Comparison of ENCODE assay signal across 1 cellular context in genomic region chr5:65651144-65651543, GRCh38.
TF ChIP-seq lines count a peak whose summit lies in the region.

No MANE protein-coding gene starts in this region.

TF ChIP-seq in HepG2, 621 proteins besides CTCF, POLR2A, EP300 and RAD21 (continued from another document and continues in another):
- TF ChIP-seq, protein P1, sequence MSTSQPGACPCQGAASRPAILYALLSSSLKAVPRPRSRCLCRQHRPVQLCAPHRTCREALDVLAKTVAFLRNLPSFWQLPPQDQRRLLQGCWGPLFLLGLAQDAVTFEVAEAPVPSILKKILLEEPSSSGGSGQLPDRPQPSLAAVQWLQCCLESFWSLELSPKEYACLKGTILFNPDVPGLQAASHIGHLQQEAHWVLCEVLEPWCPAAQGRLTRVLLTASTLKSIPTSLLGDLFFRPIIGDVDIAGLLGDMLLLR (CRISPR knock-in tag; IDR thresholded peaks at IDR 0.05), result no peak
- TF ChIP-seq TIGD3 (CRISPR knock-in tag; IDR thresholded peaks at IDR 0.05; ENCODE audit: borderline replicate concordance) (no peak), ZNF546 (CRISPR knock-in tag; conservative IDR thresholded peaks at IDR 0.05) (no peak), SMAD9 (CRISPR knock-in tag; IDR thresholded peaks at IDR 0.05) (no peak), ARID3A (IDR thresholded peaks at IDR 0.05; ENCODE audit: low read depth, low read length) (no peak), CEBPZ (IDR thresholded peaks at IDR 0.05; ENCODE audit: low read length) (no peak), ZNF501 (CRISPR knock-in tag; IDR thresholded peaks at IDR 0.05) (no peak), TMF1 (CRISPR knock-in tag; IDR thresholded peaks at IDR 0.05; ENCODE audit: low read depth) (no peak), DMAP1 (CRISPR knock-in tag; IDR thresholded peaks at IDR 0.05) (no peak), TP53 (CRISPR knock-in tag; conservative IDR thresholded peaks at IDR 0.05) (no peak), AHR (CRISPR knock-in tag; IDR thresholded peaks at IDR 0.05) (no peak), NR2F6 (IDR thresholded peaks at IDR 0.05) (peak; percentile 51; the same call in 1 of the 2 replicates), NR2F6 (CRISPR knock-in tag; IDR thresholded peaks at IDR 0.05) (peak; percentile 84), KDM4B (CRISPR knock-in tag; IDR thresholded peaks at IDR 0.05) (no peak), TGIF2 (CRISPR knock-in tag; IDR thresholded peaks at IDR 0.05) (no peak), E2F2 (CRISPR knock-in tag; IDR thresholded peaks at IDR 0.05; ENCODE audit: borderline replicate concordance) (no peak), ZNF496 (CRISPR knock-in tag; IDR thresholded peaks at IDR 0.05; ENCODE audit: insufficient replicate concordance) (no peak), ZXDC (CRISPR knock-in tag; IDR thresholded peaks at IDR 0.05) (no peak), ZNF878 (CRISPR knock-in tag; IDR thresholded peaks at IDR 0.05) (peak; percentile 60; the same call in 1 of the 2 replicates), ZC3H4 (CRISPR knock-in tag; IDR thresholded peaks at IDR 0.05; ENCODE audit: borderline replicate concordance) (no peak), CENPT (CRISPR knock-in tag; IDR thresholded peaks at IDR 0.05; ENCODE audit: low read depth) (no peak), ZNF367 (CRISPR knock-in tag; IDR thresholded peaks at IDR 0.05; ENCODE audit: borderline replicate concordance) (no peak), HMG20B (CRISPR knock-in tag; conservative IDR thresholded peaks at IDR 0.05) (no peak), NFKB2 (CRISPR knock-in tag; IDR thresholded peaks at IDR 0.05; ENCODE audit: borderline replicate concordance) (no peak), ZNF562 (CRISPR knock-in tag; IDR thresholded peaks at IDR 0.05; ENCODE audit: borderline replicate concordance) (no peak), FOXA1 (IDR thresholded peaks at IDR 0.05) (peak; percentile 77), FOXA1 (CRISPR knock-in tag; IDR thresholded peaks at IDR 0.05) (peak; percentile 72), TBP (CRISPR knock-in tag; IDR thresholded peaks at IDR 0.05) (no peak), RFX3 (CRISPR knock-in tag; IDR thresholded peaks at IDR 0.05) (no peak), MED8 (CRISPR knock-in tag; IDR thresholded peaks at IDR 0.05; ENCODE audit: insufficient replicate concordance) (no peak), HES4 (CRISPR knock-in tag; IDR thresholded peaks at IDR 0.05; ENCODE audit: borderline replicate concordance) (no peak), ISX (CRISPR knock-in tag; conservative IDR thresholded peaks at IDR 0.05) (no peak), ZNF232 (CRISPR knock-in tag; IDR thresholded peaks at IDR 0.05; ENCODE audit: borderline replicate concordance) (no peak), FIP1L1 (IDR thresholded peaks at IDR 0.05; ENCODE audit: borderline replicate concordance, insufficient read depth, low read depth, low read length) (no peak), HBP1 (CRISPR knock-in tag; IDR thresholded peaks at IDR 0.05; ENCODE audit: low read depth) (no peak), ZNF777 (CRISPR knock-in tag; IDR thresholded peaks at IDR 0.05) (no peak), ELF3 (CRISPR knock-in tag; IDR thresholded peaks at IDR 0.05) (peak; percentile 54; the same call in 1 of the 2 replicates)
- TF ChIP-seq, protein P2, sequence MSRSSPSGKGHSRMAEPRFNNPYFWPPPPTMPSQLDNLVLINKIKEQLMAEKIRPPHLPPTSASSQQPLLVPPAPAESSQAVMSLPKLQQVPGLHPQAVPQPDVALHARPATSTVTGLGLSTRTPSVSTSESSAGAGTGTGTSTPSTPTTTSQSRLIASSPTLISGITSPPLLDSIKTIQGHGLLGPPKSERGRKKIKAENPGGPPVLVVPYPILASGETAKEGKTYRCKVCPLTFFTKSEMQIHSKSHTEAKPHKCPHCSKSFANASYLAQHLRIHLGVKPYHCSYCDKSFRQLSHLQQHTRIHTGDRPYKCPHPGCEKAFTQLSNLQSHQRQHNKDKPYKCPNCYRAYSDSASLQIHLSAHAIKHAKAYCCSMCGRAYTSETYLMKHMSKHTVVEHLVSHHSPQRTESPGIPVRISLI (CRISPR knock-in tag; IDR thresholded peaks at IDR 0.05; ENCODE audit: borderline replicate concordance), result no peak; the same call in 1 of the 2 replicates
- TF ChIP-seq, protein P3, sequence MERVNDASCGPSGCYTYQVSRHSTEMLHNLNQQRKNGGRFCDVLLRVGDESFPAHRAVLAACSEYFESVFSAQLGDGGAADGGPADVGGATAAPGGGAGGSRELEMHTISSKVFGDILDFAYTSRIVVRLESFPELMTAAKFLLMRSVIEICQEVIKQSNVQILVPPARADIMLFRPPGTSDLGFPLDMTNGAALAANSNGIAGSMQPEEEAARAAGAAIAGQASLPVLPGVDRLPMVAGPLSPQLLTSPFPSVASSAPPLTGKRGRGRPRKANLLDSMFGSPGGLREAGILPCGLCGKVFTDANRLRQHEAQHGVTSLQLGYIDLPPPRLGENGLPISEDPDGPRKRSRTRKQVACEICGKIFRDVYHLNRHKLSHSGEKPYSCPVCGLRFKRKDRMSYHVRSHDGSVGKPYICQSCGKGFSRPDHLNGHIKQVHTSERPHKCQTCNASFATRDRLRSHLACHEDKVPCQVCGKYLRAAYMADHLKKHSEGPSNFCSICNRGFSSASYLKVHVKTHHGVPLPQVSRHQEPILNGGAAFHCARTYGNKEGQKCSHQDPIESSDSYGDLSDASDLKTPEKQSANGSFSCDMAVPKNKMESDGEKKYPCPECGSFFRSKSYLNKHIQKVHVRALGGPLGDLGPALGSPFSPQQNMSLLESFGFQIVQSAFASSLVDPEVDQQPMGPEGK (CRISPR knock-in tag; IDR thresholded peaks at IDR 0.05), result no peak
- TF ChIP-seq, protein P4, sequence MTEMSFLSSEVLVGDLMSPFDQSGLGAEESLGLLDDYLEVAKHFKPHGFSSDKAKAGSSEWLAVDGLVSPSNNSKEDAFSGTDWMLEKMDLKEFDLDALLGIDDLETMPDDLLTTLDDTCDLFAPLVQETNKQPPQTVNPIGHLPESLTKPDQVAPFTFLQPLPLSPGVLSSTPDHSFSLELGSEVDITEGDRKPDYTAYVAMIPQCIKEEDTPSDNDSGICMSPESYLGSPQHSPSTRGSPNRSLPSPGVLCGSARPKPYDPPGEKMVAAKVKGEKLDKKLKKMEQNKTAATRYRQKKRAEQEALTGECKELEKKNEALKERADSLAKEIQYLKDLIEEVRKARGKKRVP (CRISPR knock-in tag; IDR thresholded peaks at IDR 0.05), result no peak
- TF ChIP-seq, protein P5, sequence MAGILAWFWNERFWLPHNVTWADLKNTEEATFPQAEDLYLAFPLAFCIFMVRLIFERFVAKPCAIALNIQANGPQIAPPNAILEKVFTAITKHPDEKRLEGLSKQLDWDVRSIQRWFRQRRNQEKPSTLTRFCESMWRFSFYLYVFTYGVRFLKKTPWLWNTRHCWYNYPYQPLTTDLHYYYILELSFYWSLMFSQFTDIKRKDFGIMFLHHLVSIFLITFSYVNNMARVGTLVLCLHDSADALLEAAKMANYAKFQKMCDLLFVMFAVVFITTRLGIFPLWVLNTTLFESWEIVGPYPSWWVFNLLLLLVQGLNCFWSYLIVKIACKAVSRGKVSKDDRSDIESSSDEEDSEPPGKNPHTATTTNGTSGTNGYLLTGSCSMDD (CRISPR knock-in tag; IDR thresholded peaks at IDR 0.05), result no peak
- TF ChIP-seq, protein P6, sequence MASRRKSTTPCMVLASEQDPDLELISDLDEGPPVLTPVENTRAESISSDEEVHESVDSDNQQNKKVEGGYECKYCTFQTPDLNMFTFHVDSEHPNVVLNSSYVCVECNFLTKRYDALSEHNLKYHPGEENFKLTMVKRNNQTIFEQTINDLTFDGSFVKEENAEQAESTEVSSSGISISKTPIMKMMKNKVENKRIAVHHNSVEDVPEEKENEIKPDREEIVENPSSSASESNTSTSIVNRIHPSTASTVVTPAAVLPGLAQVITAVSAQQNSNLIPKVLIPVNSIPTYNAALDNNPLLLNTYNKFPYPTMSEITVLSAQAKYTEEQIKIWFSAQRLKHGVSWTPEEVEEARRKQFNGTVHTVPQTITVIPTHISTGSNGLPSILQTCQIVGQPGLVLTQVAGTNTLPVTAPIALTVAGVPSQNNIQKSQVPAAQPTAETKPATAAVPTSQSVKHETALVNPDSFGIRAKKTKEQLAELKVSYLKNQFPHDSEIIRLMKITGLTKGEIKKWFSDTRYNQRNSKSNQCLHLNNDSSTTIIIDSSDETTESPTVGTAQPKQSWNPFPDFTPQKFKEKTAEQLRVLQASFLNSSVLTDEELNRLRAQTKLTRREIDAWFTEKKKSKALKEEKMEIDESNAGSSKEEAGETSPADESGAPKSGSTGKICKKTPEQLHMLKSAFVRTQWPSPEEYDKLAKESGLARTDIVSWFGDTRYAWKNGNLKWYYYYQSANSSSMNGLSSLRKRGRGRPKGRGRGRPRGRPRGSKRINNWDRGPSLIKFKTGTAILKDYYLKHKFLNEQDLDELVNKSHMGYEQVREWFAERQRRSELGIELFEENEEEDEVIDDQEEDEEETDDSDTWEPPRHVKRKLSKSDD (CRISPR knock-in tag; IDR thresholded peaks at IDR 0.05; ENCODE audit: low read depth), result no peak
